9 cellular contexts compared by ENCODE assay signal in the genomic region with DNA sequence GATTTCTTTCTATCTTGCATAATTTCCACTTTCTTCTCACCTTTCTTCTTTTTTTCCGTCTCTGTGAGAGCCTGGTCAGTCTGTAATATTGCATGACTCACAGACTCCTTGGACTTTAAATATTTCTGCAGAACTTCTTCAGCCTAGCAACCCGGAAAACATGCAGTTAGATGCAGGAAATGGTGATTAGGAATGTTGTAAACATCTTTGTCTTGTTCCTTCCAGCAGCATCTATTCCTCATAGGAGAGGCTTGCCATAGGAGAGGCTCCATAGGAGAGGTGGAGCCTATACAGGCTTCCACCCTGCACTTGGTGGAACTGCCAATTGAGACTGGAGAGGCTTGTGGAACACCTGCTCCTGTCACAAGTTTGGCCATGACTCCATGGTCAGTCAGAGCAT. TPM values are rescaled to one million over a fixed set of nuclear protein-coding genes. Genes with fewer than 3 reads are reported as not detected.
DNase-seq lines count a peak whose midpoint lies in the region; ATAC-seq and TF ChIP-seq lines count a peak whose summit lies in the region.
"Had no signal": no experiment of that assay in that cellular context is flagged by ENCODE, and none has a peak within 500 bp of the region (broad histone marks: within the 10 kb centered on the region; RNA-seq: fewer than 3 reads in every experiment).

No MANE protein-coding gene starts in this region.

- peak overlapping the region; percentile 50 for H2BK12ac ChIP-seq in H9 (ENCODE audit: insufficient read length, low read depth, low read length)

- H3K4ac ChIP-seq in H9 (ENCODE audit: low read depth, low read length): no peak overlapping the region
- no peak overlapping the region for H3K4ac ChIP-seq in mesendoderm (ENCODE audit: low read depth, low read length)

- H3K27ac ChIP-seq in H9 (ENCODE audit: insufficient read length, low read depth, low read length) (no peak overlapping the region), mesendoderm (ENCODE audit: low read depth, low read length) (no peak overlapping the region), caudate nucleus (ENCODE audit: low read depth, low read length) (no peak overlapping the region)

- DNase-seq in BJ (ENCODE audit: low read depth) (peak; percentile 49), H9 (no peak), amniotic epithelial cell (ENCODE audit: low read depth) (peak; percentile 45), mesendoderm (peak; percentile 34), ureter (ENCODE audit: low spot score) (no peak), caudate nucleus (lab: John Stamatoyannopoulos, UW) (no peak)
- no peak for DNase-seq in activated CD8-positive, alpha-beta memory T cell treated with anti-CD3 and anti-CD28 coated beads, Interleukin-2, amount 50 U/mL, for 4 hours
- DNase-seq: activated T-cell treated with anti-CD3 and anti-CD28 coated beads, Interleukin-2, amount 50 U/mL, for 48 hours had no signal

- H3K27ac Mint-ChIP-seq in H9: no peak overlapping the region

- CTCF ChIA-PET in BJ (lab: Yijun Ruan, JAX): no interaction called here

- H3K27me3 ChIP-seq in BJ (ENCODE audit: control insufficient read depth, insufficient read depth, low read length): no peaks in the 10 kb centered on the region
- no peaks in the 10 kb centered on the region for H3K27me3 ChIP-seq in H9 (ENCODE audit: insufficient read depth, low read length)
- no peaks in the 10 kb centered on the region for H3K27me3 ChIP-seq in mesendoderm (ENCODE audit: insufficient read depth, low read length, poor library complexity)

- H3K4me1 Mint-ChIP-seq in H9: peaks cover 16 to 20% of the 10 kb centered on the region in 2 experiments

- H3K9me3 ChIP-seq in H9 (ENCODE audit: control insufficient read depth, low read depth, low read length): no peaks in the 10 kb centered on the region

- H3K14ac ChIP-seq in H9 (ENCODE audit: insufficient read depth, low read length): no peak overlapping the region

- TF ChIP-seq CTCF in BJ (IDR thresholded peaks at IDR 0.05; ENCODE audit: insufficient read depth, low read depth, low read length): no peak
- no peak for TF ChIP-seq CTCF in H9 (conservative IDR thresholded peaks at IDR 0.05)

- no peaks in the 10 kb centered on the region for H3K23me2 ChIP-seq in H9 (ENCODE audit: insufficient read length, low read depth, low read length, poor library complexity, severe bottlenecking)

- H2BK120ac ChIP-seq in H9 (ENCODE audit: low read depth, low read length, poor library complexity, severe bottlenecking) (no peak overlapping the region), mesendoderm (ENCODE audit: low read depth, low read length) (no peak overlapping the region)

- no peak overlapping the region for H3T11ph ChIP-seq in H9 (ENCODE audit: low read length)

- no peaks in the 10 kb centered on the region for H4K20me1 ChIP-seq in H9 (ENCODE audit: control insufficient read depth, insufficient read depth, insufficient read length)

- H3K4me2 ChIP-seq in H9 (ENCODE audit: insufficient read depth, insufficient read length, low read length) (no peak overlapping the region), mesendoderm (ENCODE audit: low read length) (no peak overlapping the region)

- no peak overlapping the region for H3K9ac ChIP-seq in H9 (ENCODE audit: extremely low read depth, insufficient read length, low read length)
- no peak overlapping the region for H3K9ac ChIP-seq in mesendoderm (ENCODE audit: low read length)

- H3K79me1 ChIP-seq in H9 (ENCODE audit: insufficient read depth, low read depth, low read length, poor library complexity, severe bottlenecking) (no peaks in the 10 kb centered on the region), mesendoderm (ENCODE audit: low read length) (no peaks in the 10 kb centered on the region)

- H2BK15ac ChIP-seq in H9 (ENCODE audit: low read depth, low read length): no peak overlapping the region
- H2BK15ac ChIP-seq in mesendoderm (replicated peaks; ENCODE audit: low read depth): no peak overlapping the region

- H3K23ac ChIP-seq in H9 (ENCODE audit: insufficient read length, low read depth, low read length) (no peak overlapping the region), mesendoderm (ENCODE audit: low read length) (no peak overlapping the region)

- no peak for ATAC-seq in HG03565 (IDR thresholded peaks at IDR 0.05; ENCODE audit: unreplicated experiment)

- H3K4me3 ChIP-seq in BJ (ENCODE audit: low read depth, low read length): no peak overlapping the region
- H3K4me3 ChIP-seq in mesendoderm (ENCODE audit: low read length): no peak overlapping the region

- H3K4me1 ChIP-seq in H9 (ENCODE audit: insufficient read depth, low read length) (peaks cover 4% of the 10 kb centered on the region; the same call in 1 of the 2 replicates), mesendoderm (ENCODE audit: control insufficient read depth, low read depth, low read length) (peaks cover 16% of the 10 kb centered on the region)

- H3K18ac ChIP-seq in H9 (ENCODE audit: insufficient read length, low read depth, low read length) (no peak overlapping the region), mesendoderm (ENCODE audit: low read length) (peak overlapping the region; percentile 16)

- H3K9me3 Mint-ChIP-seq in H9: no peaks in the 10 kb centered on the region

- no peak overlapping the region for H3K4me3 Mint-ChIP-seq in H9

- POLR2A ChIA-PET in BJ (lab: Charles Lee): no interaction called here

- H4K8ac ChIP-seq in H9 (replicated peaks; ENCODE audit: insufficient read length, low read depth, low read length): no peak overlapping the region
- H4K8ac ChIP-seq in mesendoderm (ENCODE audit: low read depth, low read length): no peak overlapping the region

- H4K5ac ChIP-seq in H9 (ENCODE audit: insufficient read length, low read depth, low read length): no peak overlapping the region
- no peak overlapping the region for H4K5ac ChIP-seq in mesendoderm (ENCODE audit: low read length)

- no CpG with 5 or more reads among the region's 2 CpGs for WGBS in H9 (ENCODE audit: extremely low coverage, insufficient read length, low lambda C conversion rate)
- no CpG with 5 or more reads among the region's 2 CpGs for WGBS in mesendoderm (ENCODE audit: extremely low coverage, insufficient coverage, low lambda C conversion rate)

- H3K79me2 ChIP-seq in H9 (ENCODE audit: insufficient read depth, low read length): no peaks in the 10 kb centered on the region
- no peaks in the 10 kb centered on the region for H3K79me2 ChIP-seq in mesendoderm (ENCODE audit: control insufficient read depth, insufficient read depth, low read length)

- H2AFZ ChIP-seq in H9 (ENCODE audit: low read length): no peak overlapping the region

- H3K36me3 ChIP-seq in BJ (ENCODE audit: control insufficient read depth, insufficient read depth, low read length) (no peaks in the 10 kb centered on the region), mesendoderm (ENCODE audit: control insufficient read depth, insufficient read depth, low read length) (no peaks in the 10 kb centered on the region)

- H2AK5ac ChIP-seq in H9 (ENCODE audit: insufficient read length, low read length) (no peak overlapping the region), mesendoderm (ENCODE audit: low read length) (no peak overlapping the region)

- no peak overlapping the region for H2BK20ac ChIP-seq in H9 (ENCODE audit: low read depth, low read length, poor library complexity, severe bottlenecking)

- H3K56ac ChIP-seq in H9 (ENCODE audit: insufficient read length, low read depth, low read length) (no peak overlapping the region), mesendoderm (ENCODE audit: low read length) (no peak overlapping the region)

- no peaks in the 10 kb centered on the region for H3K27me3 Mint-ChIP-seq in H9 (ENCODE audit: low read depth)

- no peak overlapping the region for H4K91ac ChIP-seq in H9 (ENCODE audit: insufficient read length, low read depth, low read length)

- H3K36me3 Mint-ChIP-seq in H9 (ENCODE audit: insufficient read depth in 1 of 3, low read depth in 3 of 3): no peaks in the 10 kb centered on the region

- H2BK5ac ChIP-seq in H9 (ENCODE audit: insufficient read length, low read length) (no peak overlapping the region), mesendoderm (ENCODE audit: low read length) (no peak overlapping the region)

RNA-seq across cellular contexts. Expression of a gene that starts 10.0 kb away (rescaled TPM):
- not detected in 2 replicates for polyA plus RNA-seq in BJ (2011; rRNA removed)
- polyA minus RNA-seq in BJ (2011; rRNA and poly(A)+ RNA removed): not detected in 2 replicates
- total RNA-seq in H9 (2021) (not detected in 2 replicates), ureter (2.3 TPM)
- polyA plus RNA-seq in mesendoderm (2013, experiment 1 of 2): not detected
- 0.01 TPM for polyA plus RNA-seq in mesendoderm (2013, experiment 2 of 2)

Comparison
In these comparisons a context has a peak if more than half of its experiments do, and no peak if none do; other contexts are left out.
1. DNase-seq: peak in BJ (single experiment), amniotic epithelial cell (single experiment) and mesendoderm (single experiment); none in H9 (single experiment), activated CD8-positive, alpha-beta memory T cell treated with anti-CD3 and anti-CD28 coated beads, Interleukin-2, amount 50 U/mL, for 4 hours (single experiment), ureter (single experiment) and caudate nucleus (0 of 61).